ENCODE assay signal across 33 cellular contexts in genomic region chr17:13460646-13461045, GRCh38.
"Had no signal": no experiment of that assay in that cellular context is flagged by ENCODE, and none has a peak within 500 bp of the region (broad histone marks: within the 10 kb centered on the region; RNA-seq: fewer than 3 reads in every experiment).

No MANE protein-coding gene starts in this region.

- H3K9me3 Mint-ChIP-seq: activated CD4-positive, alpha-beta memory T cell treated with anti-CD3 and anti-CD28 coated beads for 36 hours; activated naive CD8-positive, alpha-beta T cell treated with anti-CD3 and anti-CD28 coated beads for 36 hours had no signal

- ATAC-seq: activated CD8-positive, alpha-beta memory T cell treated with anti-CD3 and anti-CD28 coated beads, Interleukin-2, amount 10 ng/mL, durations not matched to agents 7 days and 5 days; Right ventricle myocardium inferior; SK-N-SH treated with all-trans-retinoic acid at 6 μM for 48 hours; WTC11 had no signal

- H3K36me3 Mint-ChIP-seq: activated CD4-positive, alpha-beta memory T cell treated with anti-CD3 and anti-CD28 coated beads for 36 hours; activated CD8-positive, alpha-beta memory T cell treated with anti-CD3 and anti-CD28 coated beads, Interleukin-2, amount 10 ng/mL, durations not matched to agents 7 days and 5 days; activated naive CD8-positive, alpha-beta T cell treated with anti-CD3 and anti-CD28 coated beads for 36 hours; WTC11 had no signal

- H3K27ac ChIP-seq: adrenal gland, brain microvascular endothelial cell, PC-9, RWPE1 had no signal

- H2AFZ ChIP-seq: PC-9 had no signal

- H3K9me3 ChIP-seq: adrenal gland, MG63 had no signal

- H3K27me3 ChIP-seq: adrenal gland, brain microvascular endothelial cell, MG63 had no signal

- H3K4me3 Mint-ChIP-seq: activated CD4-positive, alpha-beta memory T cell treated with anti-CD3 and anti-CD28 coated beads for 36 hours; activated CD8-positive, alpha-beta memory T cell treated with anti-CD3 and anti-CD28 coated beads, Interleukin-2, amount 10 ng/mL, durations not matched to agents 7 days and 5 days; activated naive CD8-positive, alpha-beta T cell treated with anti-CD3 and anti-CD28 coated beads for 36 hours; WTC11 had no signal

- H3K4me3 ChIP-seq: adrenal gland, MG63, PC-9 had no signal

- H3K4me1 ChIP-seq: adrenal gland had no signal

- H3K27me3 Mint-ChIP-seq: activated CD8-positive, alpha-beta memory T cell treated with anti-CD3 and anti-CD28 coated beads, Interleukin-2, amount 10 ng/mL, durations not matched to agents 7 days and 5 days; activated naive CD8-positive, alpha-beta T cell treated with anti-CD3 and anti-CD28 coated beads for 36 hours had no signal

- H3K4me1 Mint-ChIP-seq: activated CD8-positive, alpha-beta memory T cell treated with anti-CD3 and anti-CD28 coated beads, Interleukin-2, amount 10 ng/mL, durations not matched to agents 7 days and 5 days; activated naive CD8-positive, alpha-beta T cell treated with anti-CD3 and anti-CD28 coated beads for 36 hours; WTC11 had no signal

- H3K4me2 ChIP-seq: PC-9 had no signal

- H3K27ac Mint-ChIP-seq: activated CD4-positive, alpha-beta memory T cell treated with anti-CD3 and anti-CD28 coated beads for 36 hours; activated CD8-positive, alpha-beta memory T cell treated with anti-CD3 and anti-CD28 coated beads, Interleukin-2, amount 10 ng/mL, durations not matched to agents 7 days and 5 days; activated naive CD8-positive, alpha-beta T cell treated with anti-CD3 and anti-CD28 coated beads for 36 hours; WTC11 had no signal

- DNase-seq: activated CD4-positive, alpha-beta memory T cell treated with anti-CD3 and anti-CD28 coated beads for 36 hours; activated CD4-positive, alpha-beta T cell treated with anti-CD3 and anti-CD28 coated beads for 4 hours; activated CD4-positive, alpha-beta T cell treated with anti-CD3 and anti-CD28 coated beads, Interleukin-2, amount 50 U/mL, for 1 hour; activated CD4-positive, CD25-positive, alpha-beta regulatory T cell treated with anti-CD3 and anti-CD28 coated beads, Interleukin-2, amount 50 U/mL, for 72 hours; activated CD8-positive, alpha-beta memory T cell treated with anti-CD3 and anti-CD28 coated beads, Interleukin-2, amount 10 ng/mL, durations not matched to agents 7 days and 5 days; activated CD8-positive, alpha-beta memory T cell treated with anti-CD3 and anti-CD28 coated beads, Interleukin-2, amount 50 U/mL, for 48 hours; activated effector memory CD4-positive, alpha-beta T cell treated with Interleukin-2 at 50 U/mL for 16 hours; activated naive CD4-positive, alpha-beta T cell treated with anti-CD3 and anti-CD28 coated beads, Interleukin-2, amount 50 U/mL, for 16 hours; activated naive CD8-positive, alpha-beta T cell treated with anti-CD3 and anti-CD28 coated beads for 36 hours; activated T-cell treated with anti-CD3 and anti-CD28 coated beads, Interleukin-2, amount 50 U/mL, for 48 hours; adrenal gland; anterior cingulate cortex; brain microvascular endothelial cell; central memory CD4-positive, alpha-beta T cell; Kasumi-1; KG1; MG63; MV-4-11; NCI-H1092; NCI-H1436 treated with DMSO at 0.1 percent for 48 hours; NCI-H1694 treated with DMSO at 0.1 percent for 48 hours; NCI-H2029; NCI-H345; NCI-H510A; NCI-H526; NCI-H748 treated with DMSO at 0.1 percent for 48 hours; NK-92 treated with Interleukin-12 subunit alpha and Interleukin-12 subunit beta, amount 100 ng/mL, for 24 hours; PC-9; SIG-M5 had no signal

- H3K36me3 ChIP-seq: adrenal gland, brain microvascular endothelial cell, MG63 had no signal
